In the genomic region with DNA sequence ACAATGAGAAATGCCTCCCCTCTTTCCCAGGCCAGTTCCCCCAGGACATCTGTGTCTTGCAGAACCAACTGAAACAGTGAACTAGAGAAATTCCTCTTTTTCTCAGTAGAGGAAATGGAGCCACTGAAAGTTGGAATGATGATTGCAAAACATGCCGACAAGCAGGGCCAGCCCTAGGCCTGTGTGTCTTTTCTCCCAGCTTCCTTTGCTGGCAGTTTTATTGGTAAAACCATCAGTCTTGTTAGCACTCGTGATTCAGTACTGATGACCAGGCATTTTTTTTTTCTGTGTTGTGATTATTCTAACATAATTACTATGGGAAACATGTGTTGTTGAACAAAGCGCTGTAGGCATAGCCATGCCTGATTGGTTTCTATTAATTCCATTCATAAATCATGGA, we compare ENCODE assay signal across 25 cellular contexts.
DNase-seq lines count a peak whose midpoint lies in the region; TF ChIP-seq lines count a peak whose summit lies in the region.
"Had no signal": no experiment of that assay in that cellular context is flagged by ENCODE, and none has a peak within 500 bp of the region (broad histone marks: within the 10 kb centered on the region; RNA-seq: fewer than 3 reads in every experiment).

No MANE protein-coding gene starts in this region.

- intact Hi-C loops in sigmoid colon (cut with DNase I), result loop anchor here (5.0 to 10.0 kb wide), 2 partner anchors 289 to 426 kb away; no protein-coding TSS in a partner anchor

- no peaks in the 10 kb centered on the region for H3K9me3 ChIP-seq in adipocyte (ENCODE audit: control insufficient read depth, low read length)
- no peaks in the 10 kb centered on the region for H3K9me3 ChIP-seq in sigmoid colon
- H3K9me3 ChIP-seq: BLaER1, Caco-2, SJSA1 had no signal

- no peak overlapping the region for H3K4me3 ChIP-seq in adipocyte (ENCODE audit: low read length)
- H3K4me3 ChIP-seq in sigmoid colon, result no peak overlapping the region
- H3K4me3 ChIP-seq: BLaER1, GM12878, GM23248, SJSA1 had no signal

- WGBS in sigmoid colon, 2 donors, result 25 to 44% methylated on average over 3 of the region's 3 CpGs

- H3K27me3 ChIP-seq in adipocyte (replicated peaks; ENCODE audit: control insufficient read depth, insufficient read depth, low read length) (no peaks in the 10 kb centered on the region), sigmoid colon (peaks cover 0 to 8% (median 0%) of the 10 kb centered on the region in 3 donors)
- H3K27me3 ChIP-seq: BLaER1, SJSA1 had no signal

- H3K36me3 ChIP-seq in adipocyte (ENCODE audit: control insufficient read depth, insufficient read depth, low read length, severe bottlenecking), result no peaks in the 10 kb centered on the region
- no peaks in the 10 kb centered on the region for H3K36me3 ChIP-seq in sigmoid colon
- H3K36me3 ChIP-seq: BLaER1, SJSA1 had no signal

- peak overlapping the region in 3 of 4 donors; percentile 59 to 78 (median 59) for H3K27ac ChIP-seq in sigmoid colon
- H3K27ac ChIP-seq: BLaER1, GM23248, KMS-11, SJSA1 had no signal

- no peaks in the 10 kb centered on the region for H3K4me1 ChIP-seq in adipocyte (ENCODE audit: control insufficient read depth, insufficient read depth, low read length)
- H3K4me1 ChIP-seq in sigmoid colon, result peaks cover 0 to 29% (median 1%) of the 10 kb centered on the region in 4 donors
- H3K4me1 ChIP-seq: BLaER1, Caco-2, SJSA1 had no signal

- peak; percentile 27 for DNase-seq in MV-4-11 (lab: John Stamatoyannopoulos, UW)
- DNase-seq in adipocyte (ENCODE audit: low read depth), result peak; percentile 1
- peak; percentile 55 for DNase-seq in left kidney (ENCODE audit: low read depth, low spot score)
- DNase-seq in sigmoid colon, result peak; percentile 76
- no peak for DNase-seq in stimulated activated naive CD4-positive, alpha-beta T cell treated with Interleukin-2 at 50 U/mL for 16 hours (lab: John Stamatoyannopoulos, UW)
- DNase-seq in iPS-NIHi11 (ENCODE audit: low spot score), result no peak
- DNase-seq in RKO (ENCODE audit: low spot score), result no peak
- DNase-seq in NCI-H2196 treated with DMSO at 0.1 percent for 48 hours (lab: John Stamatoyannopoulos, UW; ENCODE audit: unreplicated experiment), result no peak
- DNase-seq: ACHN; Caco-2; CD4-positive, alpha-beta memory T cell; DMS 273 treated with DMSO at 0.1 percent for 48 hours; DMS79 treated with DMSO at 0.1 percent for 48 hours; GM23248; HCEC 1CT; NCI-H1436; NCI-H187 treated with DMSO at 0.1 percent for 48 hours; NCI-H2227 treated with DMSO at 0.1 percent for 48 hours; NCI-H510A; NCI-H82; OCI-M1 had no signal

- no peak for TF ChIP-seq CTCF in sigmoid colon (IDR thresholded peaks at IDR 0.05)

- no peak overlapping the region for H3K9ac ChIP-seq in adipocyte (ENCODE audit: low read length)
- H3K9ac ChIP-seq: BLaER1, GM23248, KMS-11 had no signal

- peak; percentile 56 to 97 (median 76) for TF ChIP-seq EP300 in sigmoid colon (IDR thresholded peaks at IDR 0.05)

- TF ChIP-seq POLR2A in sigmoid colon (IDR thresholded peaks at IDR 0.05), result no peak

Comparison
In these comparisons a context has a peak if more than half of its experiments do, and no peak if none do; other contexts are left out.
1. DNase-seq: peak in MV-4-11 (single experiment), adipocyte (single experiment), left kidney (single experiment) and sigmoid colon (single experiment); none in stimulated activated naive CD4-positive, alpha-beta T cell treated with Interleukin-2 at 50 U/mL for 16 hours (single experiment), iPS-NIHi11 (single experiment), RKO (single experiment) and NCI-H2196 treated with DMSO at 0.1 percent for 48 hours (single experiment).